Comparison of ENCODE assay signal across 19 cellular contexts in the genomic region with DNA sequence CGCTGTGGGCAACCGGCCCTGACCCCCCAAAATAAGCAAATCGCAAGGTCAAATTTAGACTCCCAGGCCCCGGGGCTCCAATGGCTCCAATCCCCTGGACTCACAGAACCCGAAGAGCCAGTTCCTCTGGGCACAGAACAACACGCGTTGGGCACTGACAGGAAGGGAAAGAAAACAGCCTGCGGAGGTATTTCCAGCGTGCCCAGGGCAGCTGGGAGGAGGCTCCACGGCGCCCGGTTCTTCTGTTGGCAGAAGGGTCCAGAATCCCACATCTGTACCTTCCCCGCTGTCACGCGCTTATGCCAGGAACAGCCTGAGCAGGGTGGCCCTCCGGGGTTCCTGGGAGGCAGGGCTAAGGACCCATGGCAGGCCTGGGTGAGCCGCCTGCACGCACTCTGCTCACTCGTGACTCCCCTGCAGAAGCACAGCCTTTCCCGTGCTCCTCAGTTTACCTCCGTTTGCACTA.
DNase-seq lines count a peak whose midpoint lies in the region; ATAC-seq, FAIRE-seq and TF ChIP-seq lines count a peak whose summit lies in the region.
"Had no signal": no experiment of that assay in that cellular context is flagged by ENCODE, and none has a peak within 500 bp of the region (broad histone marks: within the 10 kb centered on the region; RNA-seq: fewer than 3 reads in every experiment).

No MANE protein-coding gene starts in this region.

- DNase-seq in SIG-M5 treated with dmso at 0.1 percent for 504 hours (lab: John Stamatoyannopoulos, UW; ENCODE audit: unreplicated experiment) (peak; percentile 67), SIG-M5 (lab: John Stamatoyannopoulos, UW) (no peak), epithelial cell of esophagus (ENCODE audit: low read depth) (peak; percentile 88), pancreas (peak in 4 of 6 donors; percentile 48 to 61 (median 55)), aorta (peak; percentile 37 to 66), DMS79 treated with DMSO at 0.1 percent for 48 hours (lab: John Stamatoyannopoulos, UW) (no peak), H4 (ENCODE audit: low spot score) (no peak)
- DNase-seq: activated CD4-positive, alpha-beta memory T cell treated with anti-CD3 and anti-CD28 coated beads for 36 hours; activated naive CD8-positive, alpha-beta T cell treated with anti-CD3 and anti-CD28 coated beads for 36 hours; activated T-cell treated with anti-CD3 and anti-CD28 coated beads, Interleukin-2, amount 50 U/mL, for 48 hours; naive B cell; NCI-H446 treated with DMSO at 0.1 percent for 48 hours; SHP77 treated with DMSO at 0.1 percent for 48 hours; stimulated activated CD4-positive, alpha-beta T cell treated with anti-CD3 and anti-CD28 coated beads, Interleukin-4, amount 100 ng/mL, for 4 hours had no signal

- TF ChIP-seq CTCF in epithelial cell of esophagus (IDR thresholded peaks at IDR 0.05; ENCODE audit: insufficient read depth, low read depth, low read length, missing control alignments) (no peak), pancreas (IDR thresholded peaks at IDR 0.05) (no peak)

- H3K9me3 ChIP-seq in pancreas (no peaks in the 10 kb centered on the region), aorta (ENCODE audit: control insufficient read depth, low read length) (no peaks in the 10 kb centered on the region)
- H3K9me3 ChIP-seq: esophagus muscularis mucosa had no signal

- ATAC-seq in pancreas (peak in 2 of 4 donors; percentile 5), aorta (ENCODE audit: low FRiP score) (no peak), GM18517 (IDR thresholded peaks at IDR 0.05; ENCODE audit: unreplicated experiment) (no peak)

- WGBS in pancreas, 2 donors = 32 to 52% methylated on average over 21 of the region's 21 CpGs
- WGBS in aorta, 2 donors = 89 to 92% methylated on average over 21 of the region's 21 CpGs

- FAIRE-seq in pancreas (lab: Jason Lieb, UNC) = no peak
- FAIRE-seq: H54 had no signal

- intact Hi-C loops in pancreas (cut with DNase I) (loop anchor here in 1 of 3 donors (10.0 kb wide), 1 partner anchor 73 kb away; no protein-coding TSS in a partner anchor), aorta (cut with DNase I) (no loop called here)

- H3K4me1 ChIP-seq in pancreas (peaks cover 41 to 56% (median 52%) of the 10 kb centered on the region in 3 donors), aorta (ENCODE audit: control insufficient read depth in 1 of 2, insufficient read depth in 2 of 2, low read length in 2 of 2) (no peaks in the 10 kb centered on the region)

- H3K27me3 ChIP-seq in pancreas (no peaks in the 10 kb centered on the region), aorta (ENCODE audit: control insufficient read depth in 1 of 2, insufficient read depth in 2 of 2, low read length in 1 of 2) (no peaks in the 10 kb centered on the region)

- H3K36me3 ChIP-seq in pancreas (no peaks in the 10 kb centered on the region), aorta (ENCODE audit: control insufficient read depth in 1 of 2, insufficient read depth in 2 of 2, low read length in 1 of 2) (no peaks in the 10 kb centered on the region)
- H3K36me3 ChIP-seq: esophagus muscularis mucosa had no signal

- H3K27ac ChIP-seq in pancreas = peak overlapping the region; percentile 58 to 99 (median 96)
- H3K27ac ChIP-seq in aorta (ENCODE audit: low read depth in 1 of 2, low read length in 2 of 2) = no peak overlapping the region
- H3K27ac ChIP-seq: esophagus muscularis mucosa, HL-60 had no signal

- peak overlapping the region; percentile 21 for H3K4me3 ChIP-seq in epithelial cell of esophagus (ENCODE audit: low read length)
- H3K4me3 ChIP-seq in pancreas = no peak overlapping the region
- H3K4me3 ChIP-seq in aorta (ENCODE audit: low read length in 2 of 2) = no peak overlapping the region
- H3K4me3 ChIP-seq: esophagus muscularis mucosa, smooth muscle cell had no signal

Comparison
In these comparisons a context has a peak if more than half of its experiments do, and no peak if none do; other contexts are left out.
1. DNase-seq: peak in SIG-M5 treated with dmso at 0.1 percent for 504 hours (single experiment), epithelial cell of esophagus (single experiment), pancreas (4 of 6) and aorta (2 of 2); none in SIG-M5 (single experiment), DMS79 treated with DMSO at 0.1 percent for 48 hours (single experiment) and H4 (single experiment).
2. H3K27ac ChIP-seq: peak in pancreas (4 of 4); none in aorta (0 of 2).